Comparison of ENCODE assay signal across 26 cellular contexts in genomic region chr3:7188551-7188950, GRCh38.
"Had no signal": no experiment of that assay in that cellular context is flagged by ENCODE, and none has a peak within 500 bp of the region (broad histone marks: within the 10 kb centered on the region; RNA-seq: fewer than 3 reads in every experiment).

No MANE protein-coding gene starts in this region.

- DNase-seq: activated CD4-positive, alpha-beta T cell treated with anti-CD3 and anti-CD28 coated beads for 48 hours; activated CD4-positive, alpha-beta T cell treated with anti-CD3 and anti-CD28 coated beads, Interleukin-2, amount 50 U/mL, for 48 hours; activated CD8-positive, alpha-beta memory T cell treated with anti-CD3 and anti-CD28 coated beads, Interleukin-2, amount 50 U/mL, for 4 hours; activated effector memory CD4-positive, alpha-beta T cell treated with anti-CD3 and anti-CD28 coated beads, Interleukin-2, amount 50 U/mL, for 16 hours; activated naive CD4-positive, alpha-beta T cell treated with anti-CD3 and anti-CD28 coated beads for 36 hours; activated naive CD8-positive, alpha-beta T cell treated with anti-CD3 and anti-CD28 coated beads, Interleukin-2, amount 10 ng/mL, durations not matched to agents 7 days and 5 days; activated T-cell treated with anti-CD3 and anti-CD28 coated beads, Interleukin-2, amount 50 U/mL, for 1 hour; cerebellar nuclear complex; dorsolateral prefrontal cortex; effector memory CD4-positive, alpha-beta T cell; left cardiac atrium; left ventricle myocardium superior; naive B cell; nephron progenitor cell; pancreas; sigmoid colon; small intestine; stimulated activated CD4-positive, alpha-beta T cell treated with anti-CD3 and anti-CD28 coated beads, Interleukin-4, amount 100 ng/mL, for 24 hours; uterus had no signal

- H3K9me3 ChIP-seq: ascending aorta, neutrophil, pancreas, prostate gland, sigmoid colon, uterus had no signal

- H3K27ac ChIP-seq: ascending aorta, cardiac muscle cell, coronary artery, dorsolateral prefrontal cortex, foreskin keratinocyte, neutrophil, pancreas, prostate gland, sigmoid colon, uterus, VCaP had no signal

- H3K4me1 ChIP-seq: foreskin keratinocyte, pancreas, prostate gland, sigmoid colon, uterus had no signal

- FAIRE-seq: pancreas, small intestine had no signal

- H3K27me3 ChIP-seq: ascending aorta, cardiac muscle cell, dorsolateral prefrontal cortex, foreskin keratinocyte, neutrophil, pancreas, sigmoid colon, uterus had no signal

- H3K36me3 ChIP-seq: ascending aorta, cardiac muscle cell, neutrophil, pancreas, prostate gland, sigmoid colon, uterus had no signal

- H3K4me3 ChIP-seq: ascending aorta, cardiac muscle cell, coronary artery, dorsolateral prefrontal cortex, pancreas, prostate gland, sigmoid colon, uterus had no signal
